ENCODE assay signal across 10 cellular contexts in the genomic region with DNA sequence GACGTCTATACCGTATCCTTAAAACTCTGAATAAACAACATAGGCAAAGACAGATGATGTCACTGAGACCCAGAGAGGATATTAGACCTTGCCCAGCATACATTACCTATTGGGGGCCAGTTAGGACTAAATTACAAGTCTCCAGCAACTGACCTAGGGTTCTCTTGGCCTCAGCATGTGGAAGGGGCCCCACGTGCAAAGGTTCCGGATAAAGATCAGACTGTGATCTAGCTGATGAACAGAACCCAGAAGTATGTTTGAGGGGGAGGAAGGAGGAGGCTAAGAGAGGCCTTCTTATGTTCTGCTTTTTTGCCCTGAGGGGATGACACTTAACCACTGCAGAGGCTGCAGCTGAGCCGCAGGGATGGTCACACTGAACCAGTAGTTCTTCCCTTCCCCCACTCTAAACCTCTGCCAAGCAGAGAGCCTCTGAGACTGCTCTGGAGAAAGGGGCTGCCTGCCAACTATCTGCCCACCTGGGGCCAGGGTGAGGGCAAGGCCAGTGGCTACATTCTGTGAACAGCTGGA. TPM values are rescaled to one million over a fixed set of nuclear protein-coding genes. Genes with fewer than 3 reads are reported as not detected.
DNase-seq lines count a peak whose midpoint lies in the region; ATAC-seq, FAIRE-seq and TF ChIP-seq lines count a peak whose summit lies in the region.
"Had no signal": no experiment of that assay in that cellular context is flagged by ENCODE, and none has a peak within 500 bp of the region (broad histone marks: within the 10 kb centered on the region; RNA-seq: fewer than 3 reads in every experiment).

No MANE protein-coding gene starts in this region.

- no peak for FAIRE-seq in frontal cortex (lab: Jason Lieb, UNC)
- FAIRE-seq: A549 had no signal

- no peaks in the 10 kb centered on the region; the same call in 1 of the 2 replicates for H3K9me3 ChIP-seq in OCI-LY1 (ENCODE audit: low read length)
- no peaks in the 10 kb centered on the region for H3K9me3 ChIP-seq in stomach
- H3K9me3 ChIP-seq: A549 had no signal

- intact Hi-C loops in stomach (cut with DNase I; ENCODE audit: low total_unique reads): no loop called here

- no peaks in the 10 kb centered on the region for H3F3A ChIP-seq in OCI-LY1 (ENCODE audit: insufficient read depth, low read length)

- ATAC-seq in GM19463 (IDR thresholded peaks at IDR 0.05; ENCODE audit: unreplicated experiment): no peak
- ATAC-seq: A549 had no signal

- H3K79me2 ChIP-seq in OCI-LY1 (ENCODE audit: insufficient read depth, low read length): no peaks in the 10 kb centered on the region

- TF ChIP-seq CTCF in OCI-LY1 (IDR thresholded peaks at IDR 0.05; ENCODE audit: low read length) (no peak), stomach (IDR thresholded peaks at IDR 0.05) (no peak)

- peak overlapping the region; percentile 24 for H3K4me3 ChIP-seq in OCI-LY1 (ENCODE audit: low read depth, low read length, poor library complexity, severe bottlenecking)
- H3K4me3 ChIP-seq in stomach: peak overlapping the region in 1 of 4 donors; percentile 19
- H3K4me3 ChIP-seq: A549 had no signal

- H3K4me2 ChIP-seq in OCI-LY1 (ENCODE audit: low read length): peak overlapping the region; percentile 63
- H3K4me2 ChIP-seq: A549 had no signal

- H3K36me3 ChIP-seq in OCI-LY1 (ENCODE audit: insufficient read depth, low read length) (no peaks in the 10 kb centered on the region), stomach (no peaks in the 10 kb centered on the region)

- H3K27ac ChIP-seq in OCI-LY1 (ENCODE audit: low read depth, low read length, poor library complexity, severe bottlenecking): peak overlapping the region; percentile 89
- peak overlapping the region; percentile 11 to 60 (median 37) for H3K27ac ChIP-seq in stomach
- H3K27ac ChIP-seq: A549 had no signal

- no peaks in the 10 kb centered on the region for H3K9me2 ChIP-seq in OCI-LY1 (ENCODE audit: low read depth, low read length)

- DNase-seq in NCI-H345 (lab: John Stamatoyannopoulos, UW) (peak; percentile 26), NCI-H345 treated with DMSO at 0.1 percent for 48 hours (lab: John Stamatoyannopoulos, UW; ENCODE audit: unreplicated experiment) (no peak), foreskin melanocyte (peak; percentile 79), stomach (no peak), frontal cortex (ENCODE audit: low spot score in 2 of 2) (no peak)
- DNase-seq in activated effector memory CD4-positive, alpha-beta T cell treated with Interleukin-2 at 50 U/mL for 16 hours: no peak
- DNase-seq: activated CD4-positive, alpha-beta T cell treated with anti-CD3 and anti-CD28 coated beads, Interleukin-2, amount 10 ng/mL, durations not matched to agents 24 days and 14 days had no signal

- H4K20me1 ChIP-seq in OCI-LY1 (ENCODE audit: insufficient read depth, low read length): no peaks in the 10 kb centered on the region

- H3K9ac ChIP-seq in OCI-LY1 (ENCODE audit: low read length): peak overlapping the region; percentile 63

- 45 to 60% (median 53%) methylated on average over 5 of the region's 5 CpGs for WGBS in stomach, 5 donors

- H3K27me3 ChIP-seq in OCI-LY1 (ENCODE audit: insufficient read depth, low read length) (no peaks in the 10 kb centered on the region), stomach (no peaks in the 10 kb centered on the region)

- peaks cover 26% of the 10 kb centered on the region for H3K4me1 ChIP-seq in OCI-LY1 (ENCODE audit: insufficient read depth, low read length, severe bottlenecking)
- peaks cover 6 to 26% (median 19%) of the 10 kb centered on the region in 4 donors for H3K4me1 ChIP-seq in stomach

- peak overlapping the region; percentile 77 for H2AFZ ChIP-seq in OCI-LY1 (ENCODE audit: low read length)

- TF ChIP-seq EP300 in stomach (IDR thresholded peaks at IDR 0.05): no peak

- no peak for TF ChIP-seq POLR2A in stomach (IDR thresholded peaks at IDR 0.05)

RNA-seq across cellular contexts. Expression of a gene that starts 24.0 kb away (rescaled TPM):
- 100 to 1,000 TPM in 3 of 5 donors, 10 to 100 TPM in 2; 74.4 to 248 (median 101) TPM for total RNA-seq in stomach
- 1 to 10 TPM; 5.0 to 6.4 (median 6.3) TPM for polyA plus RNA-seq in stomach
- total RNA-seq in frontal cortex: 55.0 TPM

Comparison
In these comparisons a context has a peak if more than half of its experiments do, and no peak if none do; other contexts are left out.
1. DNase-seq: peak in NCI-H345 (single experiment) and foreskin melanocyte (single experiment); none in NCI-H345 treated with DMSO at 0.1 percent for 48 hours (single experiment), stomach (single experiment), activated effector memory CD4-positive, alpha-beta T cell treated with Interleukin-2 at 50 U/mL for 16 hours (single experiment) and frontal cortex (0 of 2).